Comparison of ENCODE assay signal across 9 cellular contexts in the genomic region with DNA sequence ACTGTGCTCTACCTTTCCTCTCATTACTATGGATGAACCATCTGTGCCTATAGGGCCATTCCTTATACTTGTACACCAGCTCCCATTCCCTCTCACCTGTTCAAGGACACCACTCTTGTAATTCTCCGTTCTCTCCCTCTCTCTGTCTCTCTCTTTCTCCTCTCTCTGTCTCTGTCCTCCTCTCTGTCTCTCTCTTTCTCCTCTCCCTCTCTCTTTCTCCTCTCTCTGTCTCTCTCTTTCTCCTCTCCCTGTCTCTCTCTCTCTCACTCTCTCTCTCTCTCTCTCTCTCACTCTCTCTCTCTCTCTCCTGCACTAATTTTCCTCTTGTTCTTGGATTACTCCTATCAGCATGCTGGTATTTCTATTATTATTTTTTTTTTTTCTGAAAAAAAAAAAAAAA.
"Had no signal": no experiment of that assay in that cellular context is flagged by ENCODE, and none has a peak within 500 bp of the region (broad histone marks: within the 10 kb centered on the region; RNA-seq: fewer than 3 reads in every experiment).

No MANE protein-coding gene starts in this region.

- H3K9ac ChIP-seq: KMS-11 had no signal

- ATAC-seq: HepG2, K562 had no signal

- DNase-seq: IMR-90, KBM-7, KG1 had no signal

- H3K4me3 Mint-ChIP-seq: IgD-negative memory B cell had no signal

- H3K27ac ChIP-seq: HL-60, KMS-11 had no signal

- H3K27ac Mint-ChIP-seq: IgD-negative memory B cell had no signal

- H3K36me3 Mint-ChIP-seq: IgD-negative memory B cell had no signal

- H3K4me2 ChIP-seq: KMS-11 had no signal

- H3K4me3 ChIP-seq: K562 had no signal

- FAIRE-seq: HepG2, HTR-8/SVneo, K562 had no signal
